10 cellular contexts compared by ENCODE assay signal in the genomic region with DNA sequence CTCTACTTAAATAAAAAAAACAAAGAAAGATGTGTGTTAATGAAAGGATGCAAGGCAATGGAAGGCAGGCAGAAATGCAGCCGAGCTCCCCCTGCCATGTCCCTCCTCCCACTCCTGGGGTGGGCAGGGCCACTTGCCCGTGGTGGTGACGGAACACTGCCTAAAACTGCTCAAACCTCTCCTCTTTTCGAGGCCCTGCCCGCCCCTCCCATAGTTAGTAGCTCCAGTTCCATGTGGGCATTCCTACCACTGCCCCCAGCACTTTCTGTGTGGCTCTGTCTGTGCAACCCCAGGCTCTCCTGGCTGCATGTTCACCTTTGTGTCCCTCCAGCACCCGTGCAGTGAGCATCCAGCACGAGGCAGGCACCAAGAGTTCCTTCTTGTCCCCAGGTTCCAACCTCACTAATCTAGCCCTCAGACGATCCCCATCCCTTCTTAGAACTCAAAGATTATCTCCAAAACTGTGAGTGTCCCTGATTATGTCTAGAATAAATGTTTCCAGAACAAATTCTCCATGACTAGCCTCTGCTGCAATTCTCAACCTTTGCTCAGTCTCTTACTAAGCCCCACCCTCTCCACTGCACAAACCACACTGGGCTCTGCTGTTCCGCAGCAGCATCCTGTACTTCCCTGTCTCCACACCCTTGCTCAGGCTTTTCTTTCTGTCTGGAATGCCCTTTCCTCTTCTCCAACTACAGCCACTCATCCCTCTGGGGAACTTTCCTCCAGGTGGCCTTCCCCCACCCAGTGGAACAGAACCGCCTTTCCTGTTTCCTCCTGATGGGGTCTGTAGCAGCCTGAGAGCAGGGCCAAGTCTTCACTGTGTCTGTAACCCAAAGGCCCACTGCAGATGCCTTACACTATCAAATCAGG. TPM values are rescaled to one million over a fixed set of nuclear protein-coding genes. Genes with fewer than 3 reads are reported as not detected.
A peak's percentile ranks its signal among the peaks of the same experiment; 100 is the strongest.
DNase-seq lines count a peak whose midpoint lies in the region; ATAC-seq, FAIRE-seq and TF ChIP-seq lines count a peak whose summit lies in the region.
"Had no signal": no experiment of that assay in that cellular context is flagged by ENCODE, and none has a peak within 500 bp of the region (broad histone marks: within the 10 kb centered on the region; RNA-seq: fewer than 3 reads in every experiment).

No MANE protein-coding gene starts in this region.

- TF ChIP-seq CTCF in K562 (IDR thresholded peaks at IDR 0.05 in 2 of 3, conservative IDR thresholded peaks at IDR 0.05 in 1 of 3; ENCODE audit: insufficient read depth in 2 of 3, low read depth in 1 of 3, low read length in 3 of 3) (no peak), left lung (IDR thresholded peaks at IDR 0.05) (no peak), transverse colon (IDR thresholded peaks at IDR 0.05) (no peak)

- no peaks in the 10 kb centered on the region for H3K27me3 Mint-ChIP-seq in activated naive CD4-positive, alpha-beta T cell treated with anti-CD3 and anti-CD28 coated beads, Interleukin-2, amount 10 ng/mL, durations not matched to agents 7 days and 5 days

- BruUV-seq in K562 (replicated peaks; lab: Mats Ljungman, UMichigan) = no TSS peak

- no peak overlapping the region for H2AFZ ChIP-seq in K562 (ENCODE audit: low read depth, low read length)

- POLR2A ChIA-PET in K562 (lab: Yijun Ruan, JAX) = no interaction called here

- H3K79me2 ChIP-seq in K562 (ENCODE audit: control insufficient read depth, insufficient read depth, low read length) = no peaks in the 10 kb centered on the region

- H3K4me2 ChIP-seq in K562 (ENCODE audit: insufficient read depth, low read length) = no peak overlapping the region

- H3K9me3 Mint-ChIP-seq in activated naive CD4-positive, alpha-beta T cell treated with anti-CD3 and anti-CD28 coated beads, Interleukin-2, amount 10 ng/mL, durations not matched to agents 7 days and 5 days = no peaks in the 10 kb centered on the region
- H3K9me3 Mint-ChIP-seq in activated naive CD4-positive, alpha-beta T cell treated with anti-CD3 and anti-CD28 coated beads, Interleukin-2, amount 50 U/mL, for 72 hours = no peaks in the 10 kb centered on the region

- FAIRE-seq in K562 (lab: Jason Lieb, UNC) = no peak
- FAIRE-seq: TTC549 had no signal

- H3K4me1 Mint-ChIP-seq in activated naive CD4-positive, alpha-beta T cell treated with anti-CD3 and anti-CD28 coated beads, Interleukin-2, amount 10 ng/mL, durations not matched to agents 7 days and 5 days = peaks cover 48% of the 10 kb centered on the region

- H3K4me3 ChIP-seq in K562 (no peak overlapping the region), left lung (no peak overlapping the region), transverse colon (no peak overlapping the region)

- H3K27me3 ChIP-seq in K562 (ENCODE audit: control insufficient read depth in 2 of 2, insufficient read depth in 2 of 2, low read length in 2 of 2) (no peaks in the 10 kb centered on the region), left lung (no peaks in the 10 kb centered on the region), transverse colon (no peaks in the 10 kb centered on the region)

- H4K20me1 ChIP-seq in K562 (replicated peaks; ENCODE audit: control insufficient read depth, insufficient read depth, low read length) = no peaks in the 10 kb centered on the region

- TF ChIP-seq POLR2A in K562 (conservative IDR thresholded peaks at IDR 0.05) (no peak), transverse colon (IDR thresholded peaks at IDR 0.05) (peak; percentile 44)

- peaks cover 7% of the 10 kb centered on the region for H3K36me3 Mint-ChIP-seq in activated naive CD4-positive, alpha-beta T cell treated with anti-CD3 and anti-CD28 coated beads, Interleukin-2, amount 10 ng/mL, durations not matched to agents 7 days and 5 days
- peaks cover 4 to 21% of the 10 kb centered on the region in 2 donors for H3K36me3 Mint-ChIP-seq in activated naive CD4-positive, alpha-beta T cell treated with anti-CD3 and anti-CD28 coated beads, Interleukin-2, amount 50 U/mL, for 72 hours

- TF ChIP-seq RAD21 in K562 (CRISPR knock-in tag; conservative IDR thresholded peaks at IDR 0.05 in 1 of 2, IDR thresholded peaks at IDR 0.05 in 1 of 2) = no peak

- WGBS in K562 (ENCODE audit: insufficient coverage, low coverage, missing lambda C conversion rate) = 46% methylated on average over 10 of the region's 10 CpGs
- 65 to 67% methylated on average over 7 to 10 of the region's 10 CpGs for WGBS in transverse colon (ENCODE audit: low coverage in 1 of 2), 2 donors

- ATAC-seq in activated naive CD4-positive, alpha-beta T cell treated with anti-CD3 and anti-CD28 coated beads, Interleukin-2, amount 50 U/mL, for 72 hours = no peak
- peak; percentile 54; the same call in 2 of the 3 replicates for ATAC-seq in K562
- ATAC-seq in left lung = peak; percentile 60

- intact Hi-C loops in K562 (cut with micrococcal nuclease) = no loop called here
- intact Hi-C loops in left lung (cut with DNase I) = no loop called here
- intact Hi-C loops in transverse colon (cut with DNase I; ENCODE audit: low total_unique reads) = no loop called here

- H3K27ac ChIP-seq in K562 (ENCODE audit: extremely low read depth, low read depth, low read length) (no peak overlapping the region), left lung (peak overlapping the region in 1 of 2 donors; percentile 68), transverse colon (peak overlapping the region; percentile 75 to 86 (median 82))

- no peaks in the 10 kb centered on the region for H3K9me1 ChIP-seq in K562 (ENCODE audit: control insufficient read depth, insufficient read depth, low read length)

- CTCF ChIA-PET in activated naive CD4-positive, alpha-beta T cell treated with anti-CD3 and anti-CD28 coated beads, Interleukin-2, amount 10 ng/mL, durations not matched to agents 7 days and 5 days (lab: Charles Lee) = interaction anchor here (1.3 kb wide), 1 partner anchor 11 kb away, joined by 3 read pairs; no protein-coding TSS in a partner anchor
- CTCF ChIA-PET in K562 (lab: Yijun Ruan, JAX; ENCODE audit: low intra/inter-chr PET ratio) = no interaction called here

- no peaks in the 10 kb centered on the region for H3K9me3 ChIP-seq in K562 (replicated peaks; ENCODE audit: control insufficient read depth, insufficient read depth, low read depth, low read length)
- H3K9me3 ChIP-seq in left lung = no peaks in the 10 kb centered on the region
- no peaks in the 10 kb centered on the region for H3K9me3 ChIP-seq in transverse colon

- no peak overlapping the region for H3K4me3 Mint-ChIP-seq in activated naive CD4-positive, alpha-beta T cell treated with anti-CD3 and anti-CD28 coated beads, Interleukin-2, amount 10 ng/mL, durations not matched to agents 7 days and 5 days

- H3K36me3 ChIP-seq in K562 (ENCODE audit: control insufficient read depth, insufficient read depth, low read length) = 0 out of 3 replicates have a peak, but pooled peaks cover 3% of the 10 kb centered on the region
- peaks cover 0 to 32% of the 10 kb centered on the region in 2 donors for H3K36me3 ChIP-seq in left lung
- no peaks in the 10 kb centered on the region for H3K36me3 ChIP-seq in transverse colon

- in situ Hi-C loops in K562 (cut with MboI) (no loop called here), transverse colon (cut with MboI; ENCODE audit: low pct_ligation_motif_present in 1 of 4, low pct_unique_long_range_greater_than_20kb in 1 of 4, low sequenced_read_pairs in 3 of 4) (no loop called here)

- H3K4me1 ChIP-seq in K562 (replicated peaks in 1 of 2; ENCODE audit: control insufficient read depth in 2 of 2, insufficient read depth in 2 of 2, low read length in 2 of 2) (peaks cover 0 to 4% of the 10 kb centered on the region in 2 experiments; a peak in 4 of 5 replicates), left lung (peaks cover 45 to 82% of the 10 kb centered on the region in 2 donors), transverse colon (peaks cover 53 to 60% (median 55%) of the 10 kb centered on the region in 4 donors)

- no peak overlapping the region; a peak in 2 of 4 replicates for H3K9ac ChIP-seq in K562 (ENCODE audit: insufficient read depth in 1 of 2, low read depth in 2 of 2, low read length in 2 of 2)

- TF ChIP-seq EP300 in K562 (IDR thresholded peaks at IDR 0.05; ENCODE audit: low read length) = no peak
- no peak for TF ChIP-seq EP300 in transverse colon (IDR thresholded peaks at IDR 0.05; ENCODE audit: low read depth)

- DNase-seq in activated naive CD4-positive, alpha-beta T cell treated with anti-CD3 and anti-CD28 coated beads, Interleukin-2, amount 10 ng/mL, durations not matched to agents 7 days and 5 days = peak; percentile 28
- DNase-seq in activated naive CD4-positive, alpha-beta T cell treated with anti-CD3 and anti-CD28 coated beads, Interleukin-2, amount 50 U/mL, for 72 hours (ENCODE audit: low spot score in 2 of 2) = no peak
- DNase-seq in K562 (ENCODE audit: extremely low read depth in 1 of 4, low spot score in 3 of 4) (no peak), left lung (no peak), transverse colon (peak; percentile 75), NCI-H2171 treated with DMSO at 0.1 percent for 48 hours (lab: John Stamatoyannopoulos, UW) (no peak), SIG-M5 (lab: John Stamatoyannopoulos, UW) (no peak)
- DNase-seq in activated CD4-positive, CD25-positive, alpha-beta regulatory T cell treated with anti-CD3 and anti-CD28 coated beads, Interleukin-2, amount 50 U/mL, for 72 hours = no peak
- DNase-seq: NCI-H1694 had no signal

- peak overlapping the region; percentile 50 for H3K27ac Mint-ChIP-seq in activated naive CD4-positive, alpha-beta T cell treated with anti-CD3 and anti-CD28 coated beads, Interleukin-2, amount 10 ng/mL, durations not matched to agents 7 days and 5 days
- peak overlapping the region in 1 of 2 donors; percentile 10 for H3K27ac Mint-ChIP-seq in activated naive CD4-positive, alpha-beta T cell treated with anti-CD3 and anti-CD28 coated beads, Interleukin-2, amount 50 U/mL, for 72 hours

RNA-seq across cellular contexts. Expression of gene SPTBN5, which starts 32.6 kb away (rescaled TPM):
- total RNA-seq in activated naive CD4-positive, alpha-beta T cell treated with anti-CD3 and anti-CD28 coated beads, Interleukin-2, amount 50 U/mL, for 72 hours = 1 to 10 TPM in 1 of 2 donors, under 1 TPM in 1; 0.55 to 1.4 TPM
- 0.30 TPM in 1 of 2 replicates, not detected in the other for total RNA-seq in K562 (2011; cell fraction: chromatin; rRNA removed; ENCODE audit: low replicate concordance)
- under 0.01 TPM in 2 replicates for total RNA-seq in K562 (2011; cell fraction: nucleolus; rRNA removed)
- total RNA-seq in K562 (2011; cell fraction: nucleoplasm; rRNA removed) = 0.08 TPM in 1 of 2 replicates, not detected in the other
- total RNA-seq in K562 (2014; rRNA removed) (not detected in 2 replicates), K562 (2014; rRNA removed; fragmentation: Illumina TruSeq; extraction: Trizol) (not detected in 2 replicates), K562 (2015; rRNA removed; fragmentation: Illumina TruSeq; extraction: Trizol) (not detected in 2 replicates), K562 (2021) (0.02 TPM in 1 of 2 replicates, not detected in the other), left lung (1 to 10 TPM; 2.2 to 4.8 TPM), transverse colon (1 to 10 TPM in 2 of 4 donors, under 1 TPM in 2; 0.16 to 8.0 (median 1.1) TPM)
- polyA plus RNA-seq in K562 (2011; rRNA removed) (0.01 TPM in 1 of 2 replicates, not detected in the other), K562 (2014; fragmentation: Illumina TruSeq; extraction: Trizol) (not detected in 2 replicates), K562 (2014; fragmentation: Nextera tagmentation; extraction: Ambion mirVana) (not detected), K562 (2014; rRNA removed) (not detected in 2 replicates)
- 0.01 and 0.03 TPM in 2 replicates for polyA plus RNA-seq in K562 (2011; cell fraction: cytosol; rRNA removed)
- 0.15 and 0.20 TPM in 2 replicates for polyA plus RNA-seq in K562 (2011; cell fraction: nucleus; rRNA removed)
- under 0.01 and 0.03 TPM in 2 replicates for polyA plus RNA-seq in K562 (2012)
- polyA minus RNA-seq in K562 (2011; rRNA and poly(A)+ RNA removed) = not detected in 2 replicates
- polyA minus RNA-seq in K562 (2011; cell fraction: cytosol; rRNA and poly(A)+ RNA removed) = not detected in 2 replicates
- under 0.01 TPM in 1 of 2 replicates, not detected in the other for polyA minus RNA-seq in K562 (2011; cell fraction: nucleus; rRNA and poly(A)+ RNA removed)

RNA-seq across cellular contexts. Expression of gene EHD4, which starts 45.9 kb away (rescaled TPM):
- total RNA-seq in activated naive CD4-positive, alpha-beta T cell treated with anti-CD3 and anti-CD28 coated beads, Interleukin-2, amount 50 U/mL, for 72 hours = 10 to 100 TPM; 25.3 to 60.0 TPM
- total RNA-seq in K562 (2011; cell fraction: chromatin; rRNA removed; ENCODE audit: low replicate concordance) = 11.8 and 17.2 TPM in 2 replicates
- total RNA-seq in K562 (2011; cell fraction: nucleolus; rRNA removed) = 15.1 and 17.0 TPM in 2 replicates
- total RNA-seq in K562 (2011; cell fraction: nucleoplasm; rRNA removed) = 14.4 and 16.6 TPM in 2 replicates
- 9.8 and 12.6 TPM in 2 replicates for total RNA-seq in K562 (2014; rRNA removed)
- total RNA-seq in K562 (2014; rRNA removed; fragmentation: Illumina TruSeq; extraction: Trizol) = 4.6 and 5.2 TPM in 2 replicates
- 5.6 and 5.7 TPM in 2 replicates for total RNA-seq in K562 (2015; rRNA removed; fragmentation: Illumina TruSeq; extraction: Trizol)
- 10.3 and 11.4 TPM in 2 replicates for total RNA-seq in K562 (2021)
- 6.4 and 7.4 TPM in 2 replicates for polyA plus RNA-seq in K562 (2011; rRNA removed)
- polyA plus RNA-seq in K562 (2011; cell fraction: cytosol; rRNA removed) = 7.3 and 10.8 TPM in 2 replicates
- 4.1 and 4.5 TPM in 2 replicates for polyA plus RNA-seq in K562 (2011; cell fraction: nucleus; rRNA removed)
- 5.5 and 7.3 TPM in 2 replicates for polyA plus RNA-seq in K562 (2012)
- 7.0 and 8.1 TPM in 2 replicates for polyA plus RNA-seq in K562 (2014; fragmentation: Illumina TruSeq; extraction: Trizol)
- under 1 TPM; 0.89 to 0.96 TPM for polyA plus RNA-seq in K562 (2014; fragmentation: Nextera tagmentation; extraction: Ambion mirVana)
- 7.5 and 7.7 TPM in 2 replicates for polyA plus RNA-seq in K562 (2014; rRNA removed)
- 9.2 and 10.3 TPM in 2 replicates for polyA minus RNA-seq in K562 (2011; rRNA and poly(A)+ RNA removed)
- polyA minus RNA-seq in K562 (2011; cell fraction: cytosol; rRNA and poly(A)+ RNA removed) = 8.6 and 9.6 TPM in 2 replicates
- polyA minus RNA-seq in K562 (2011; cell fraction: nucleus; rRNA and poly(A)+ RNA removed) = 6.9 and 10.0 TPM in 2 replicates
- total RNA-seq in left lung = 10 to 100 TPM; 23.0 to 32.6 TPM
- 10 to 100 TPM; 16.9 to 55.4 (median 35.5) TPM for total RNA-seq in transverse colon

Comparison
In these comparisons a context has a peak if more than half of its experiments do, and no peak if none do; other contexts are left out.
1. DNase-seq: peak in activated naive CD4-positive, alpha-beta T cell treated with anti-CD3 and anti-CD28 coated beads, Interleukin-2, amount 10 ng/mL, durations not matched to agents 7 days and 5 days (single experiment) and transverse colon (single experiment); none in activated naive CD4-positive, alpha-beta T cell treated with anti-CD3 and anti-CD28 coated beads, Interleukin-2, amount 50 U/mL, for 72 hours (0 of 2), K562 (0 of 4), left lung (0 of 2), NCI-H2171 treated with DMSO at 0.1 percent for 48 hours (single experiment), SIG-M5 (single experiment) and activated CD4-positive, CD25-positive, alpha-beta regulatory T cell treated with anti-CD3 and anti-CD28 coated beads, Interleukin-2, amount 50 U/mL, for 72 hours (single experiment).
2. ATAC-seq: peak in K562 (single experiment) and left lung (single experiment); none in activated naive CD4-positive, alpha-beta T cell treated with anti-CD3 and anti-CD28 coated beads, Interleukin-2, amount 50 U/mL, for 72 hours (0 of 2).